In genomic region chr18:23049698-23050373, GRCh38 we compare ENCODE assay signal across 14 cellular contexts.
DNase-seq lines count a peak whose midpoint lies in the region; ATAC-seq and TF ChIP-seq lines count a peak whose summit lies in the region.
"Had no signal": no experiment of that assay in that cellular context is flagged by ENCODE, and none has a peak within 500 bp of the region (broad histone marks: within the 10 kb centered on the region; RNA-seq: fewer than 3 reads in every experiment).

No MANE protein-coding gene starts in this region.

- TF ChIP-seq POLR2A in thyroid gland (IDR thresholded peaks at IDR 0.05): no peak

- H3K36me3 ChIP-seq in KOPT-K1 (ENCODE audit: insufficient read depth, low read length) (no peaks in the 10 kb centered on the region), thyroid gland (no peaks in the 10 kb centered on the region)
- H3K36me3 ChIP-seq: upper lobe of left lung had no signal

- no peak overlapping the region for H3K4me3 ChIP-seq in thyroid gland (replicated peaks in 1 of 3)
- H3K4me3 ChIP-seq: body of pancreas, upper lobe of left lung had no signal

- no peak for DNase-seq in activated naive CD4-positive, alpha-beta T cell (lab: John Stamatoyannopoulos, UW)
- no peak for DNase-seq in activated naive CD8-positive, alpha-beta T cell treated with anti-CD3 and anti-CD28 coated beads, Interleukin-2, amount 50 U/mL, for 24 hours
- DNase-seq in progenitor cell of endocrine pancreas (ENCODE audit: low spot score, unreplicated experiment): no peak
- DNase-seq in SIG-M5 (lab: John Stamatoyannopoulos, UW): no peak
- DNase-seq in stimulated activated CD4-positive, alpha-beta T cell treated with anti-CD3 and anti-CD28 coated beads, Interleukin-1b, Interleukin-23, amount 100 ng/mL, for 48 hours: no peak
- DNase-seq in thyroid gland: no peak
- DNase-seq: body of pancreas, Caco-2, NCI-H524, Right ventricle myocardium superior, upper lobe of left lung had no signal

- H3K27ac Mint-ChIP-seq in activated naive CD4-positive, alpha-beta T cell treated with anti-CD3 and anti-CD28 coated beads, Interleukin-2, amount 50 U/mL, for 24 hours: peak overlapping the region; percentile 76
- H3K27ac Mint-ChIP-seq in activated naive CD8-positive, alpha-beta T cell treated with anti-CD3 and anti-CD28 coated beads, Interleukin-2, amount 50 U/mL, for 24 hours: no peak overlapping the region
- peak overlapping the region; percentile 67 for H3K27ac Mint-ChIP-seq in progenitor cell of endocrine pancreas
- H3K27ac Mint-ChIP-seq: activated naive CD8-positive, alpha-beta T cell had no signal

- ATAC-seq in activated naive CD8-positive, alpha-beta T cell treated with anti-CD3 and anti-CD28 coated beads, Interleukin-2, amount 50 U/mL, for 24 hours: peak; percentile 24
- ATAC-seq: body of pancreas had no signal

- H3K9me3 ChIP-seq in KOPT-K1 (ENCODE audit: insufficient read depth, low read length, poor library complexity, severe bottlenecking) (no peaks in the 10 kb centered on the region), thyroid gland (no peaks in the 10 kb centered on the region)
- H3K9me3 ChIP-seq: body of pancreas, Caco-2, upper lobe of left lung had no signal

- intact Hi-C loops in thyroid gland (cut with DNase I): no loop called here

- no peak for TF ChIP-seq CTCF in progenitor cell of endocrine pancreas (IDR thresholded peaks at IDR 0.05; ENCODE audit: unreplicated experiment)
- TF ChIP-seq CTCF in thyroid gland (IDR thresholded peaks at IDR 0.05): no peak

- H3K27ac ChIP-seq in KOPT-K1 (ENCODE audit: low read depth, low read length, poor library complexity, severe bottlenecking) (peak overlapping the region; percentile 7), thyroid gland (no peak overlapping the region)
- H3K27ac ChIP-seq: body of pancreas, upper lobe of left lung had no signal

- no peaks in the 10 kb centered on the region for H3K4me1 ChIP-seq in thyroid gland
- H3K4me1 ChIP-seq: body of pancreas, Caco-2 had no signal

- H3K27me3 Mint-ChIP-seq in activated naive CD4-positive, alpha-beta T cell treated with anti-CD3 and anti-CD28 coated beads, Interleukin-2, amount 50 U/mL, for 24 hours: no peaks in the 10 kb centered on the region
- H3K27me3 Mint-ChIP-seq in activated naive CD8-positive, alpha-beta T cell treated with anti-CD3 and anti-CD28 coated beads, Interleukin-2, amount 50 U/mL, for 24 hours: no peaks in the 10 kb centered on the region
- H3K27me3 Mint-ChIP-seq in progenitor cell of endocrine pancreas: peaks cover 10% of the 10 kb centered on the region
- H3K27me3 Mint-ChIP-seq: activated naive CD8-positive, alpha-beta T cell had no signal

- no peaks in the 10 kb centered on the region for H3K36me3 Mint-ChIP-seq in activated naive CD4-positive, alpha-beta T cell treated with anti-CD3 and anti-CD28 coated beads, Interleukin-2, amount 50 U/mL, for 24 hours
- H3K36me3 Mint-ChIP-seq in activated naive CD8-positive, alpha-beta T cell treated with anti-CD3 and anti-CD28 coated beads, Interleukin-2, amount 50 U/mL, for 24 hours (ENCODE audit: low read depth): no peaks in the 10 kb centered on the region
- no peaks in the 10 kb centered on the region for H3K36me3 Mint-ChIP-seq in progenitor cell of endocrine pancreas (ENCODE audit: insufficient read depth)
- H3K36me3 Mint-ChIP-seq: activated naive CD8-positive, alpha-beta T cell had no signal

- H3K4me3 Mint-ChIP-seq in activated naive CD4-positive, alpha-beta T cell treated with anti-CD3 and anti-CD28 coated beads, Interleukin-2, amount 50 U/mL, for 24 hours: peak overlapping the region; percentile 11
- no peak overlapping the region for H3K4me3 Mint-ChIP-seq in activated naive CD8-positive, alpha-beta T cell treated with anti-CD3 and anti-CD28 coated beads, Interleukin-2, amount 50 U/mL, for 24 hours
- H3K4me3 Mint-ChIP-seq in progenitor cell of endocrine pancreas (ENCODE audit: low read depth): no peak overlapping the region
- H3K4me3 Mint-ChIP-seq: activated naive CD8-positive, alpha-beta T cell had no signal

- WGBS in thyroid gland, 2 donors: 88 to 91% methylated on average over 5 of the region's 5 CpGs

- no peaks in the 10 kb centered on the region for H3K9me3 Mint-ChIP-seq in activated naive CD4-positive, alpha-beta T cell treated with anti-CD3 and anti-CD28 coated beads, Interleukin-2, amount 50 U/mL, for 24 hours
- H3K9me3 Mint-ChIP-seq in activated naive CD8-positive, alpha-beta T cell treated with anti-CD3 and anti-CD28 coated beads, Interleukin-2, amount 50 U/mL, for 24 hours: no peaks in the 10 kb centered on the region
- no peaks in the 10 kb centered on the region for H3K9me3 Mint-ChIP-seq in progenitor cell of endocrine pancreas (ENCODE audit: low read depth)

- no peaks in the 10 kb centered on the region for H3K27me3 ChIP-seq in thyroid gland
- H3K27me3 ChIP-seq: body of pancreas, upper lobe of left lung had no signal

- H3K4me1 Mint-ChIP-seq in activated naive CD4-positive, alpha-beta T cell treated with anti-CD3 and anti-CD28 coated beads, Interleukin-2, amount 50 U/mL, for 24 hours: peaks cover 23% of the 10 kb centered on the region
- H3K4me1 Mint-ChIP-seq in activated naive CD8-positive, alpha-beta T cell treated with anti-CD3 and anti-CD28 coated beads, Interleukin-2, amount 50 U/mL, for 24 hours: peaks cover 12% of the 10 kb centered on the region
- no peaks in the 10 kb centered on the region for H3K4me1 Mint-ChIP-seq in progenitor cell of endocrine pancreas (ENCODE audit: low read depth)
